ENCODE assay signal across 22 cellular contexts in the genomic region with DNA sequence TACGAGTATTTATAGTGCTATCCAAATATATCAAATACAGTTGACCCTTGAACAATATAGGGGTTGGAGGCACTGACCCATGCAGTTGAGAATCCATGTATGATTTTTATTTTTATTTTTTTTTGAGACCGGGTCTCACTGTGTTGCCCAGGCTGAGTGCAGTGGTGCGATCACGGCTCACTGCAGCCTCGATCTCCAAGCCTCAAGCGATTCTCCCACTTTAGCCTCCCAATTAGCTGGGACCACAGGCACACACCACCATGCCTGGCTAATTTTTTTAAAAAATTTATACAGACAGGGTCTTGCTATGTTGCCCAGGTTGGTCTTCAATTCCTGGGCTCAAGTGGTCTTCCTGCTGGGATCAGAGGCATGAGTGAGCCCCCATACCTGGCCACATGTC.
"Had no signal": no experiment of that assay in that cellular context is flagged by ENCODE, and none has a peak within 500 bp of the region (broad histone marks: within the 10 kb centered on the region; RNA-seq: fewer than 3 reads in every experiment).

No MANE protein-coding gene starts in this region.

- H3K4me3 Mint-ChIP-seq: dendritic cell treated with granulocyte-macrophage colony-stimulating factor and Interleukin-4, amounts not matched to agents 40 ng/mL and 50 ng/mL, for 4 days; immature natural killer cell; memory B cell; naive thymus-derived CD4-positive, alpha-beta T cell had no signal

- ATAC-seq: foreskin keratinocyte; gastroesophageal sphincter; heart left ventricle; left lung; left ventricle myocardium superior; lower lobe of right lung; naive thymus-derived CD4-positive, alpha-beta T cell had no signal

- DNase-seq: colonic mucosa; cortex of kidney; effector CD4-positive, alpha-beta T cell; effector memory CD4-positive, alpha-beta T cell; foreskin keratinocyte; heart left ventricle; hypothalamus; immature natural killer cell; islet precursor cell; kidney; kidney glomerular epithelial cell; left lung; left ventricle myocardium superior; lower lobe of right lung; mesendoderm; midbrain; naive thymus-derived CD4-positive, alpha-beta T cell had no signal

- H2AFZ ChIP-seq: hepatocyte had no signal

- H3K79me2 ChIP-seq: hepatocyte had no signal

- H3K9me3 ChIP-seq: colonic mucosa, esophagus muscularis mucosa, gastroesophageal sphincter, heart left ventricle, left lung, lower lobe of right lung had no signal

- H3K4me1 ChIP-seq: colonic mucosa, esophagus muscularis mucosa, foreskin keratinocyte, gastroesophageal sphincter, heart left ventricle, left lung, lower lobe of right lung had no signal

- H3K4me1 Mint-ChIP-seq: immature natural killer cell; naive thymus-derived CD4-positive, alpha-beta T cell had no signal

- H3K9me3 Mint-ChIP-seq: dendritic cell treated with granulocyte-macrophage colony-stimulating factor and Interleukin-4, amounts not matched to agents 40 ng/mL and 50 ng/mL, for 4 days; immature natural killer cell; memory B cell; naive thymus-derived CD4-positive, alpha-beta T cell had no signal

- H3K27me3 ChIP-seq: colonic mucosa, esophagus muscularis mucosa, foreskin keratinocyte, gastroesophageal sphincter, heart left ventricle, hepatocyte, left lung had no signal

- H3K27me3 Mint-ChIP-seq: dendritic cell treated with granulocyte-macrophage colony-stimulating factor and Interleukin-4, amounts not matched to agents 40 ng/mL and 50 ng/mL, for 4 days; memory B cell; naive thymus-derived CD4-positive, alpha-beta T cell had no signal

- H3K4me2 ChIP-seq: hepatocyte had no signal

- H3K27ac Mint-ChIP-seq: dendritic cell treated with granulocyte-macrophage colony-stimulating factor and Interleukin-4, amounts not matched to agents 40 ng/mL and 50 ng/mL, for 4 days; immature natural killer cell; memory B cell had no signal

- H3K4me3 ChIP-seq: colonic mucosa, esophagus muscularis mucosa, gastroesophageal sphincter, heart left ventricle, hepatocyte, left lung, lower lobe of right lung had no signal

- H3K27ac ChIP-seq: colonic mucosa, esophagus muscularis mucosa, foreskin keratinocyte, gastroesophageal sphincter, heart left ventricle, hepatocyte, left lung, lower lobe of right lung had no signal
